12 cellular contexts compared by ENCODE assay signal in genomic region chr12:53391667-53392244, GRCh38. TPM values are rescaled to one million over a fixed set of nuclear protein-coding genes. Genes with fewer than 3 reads are reported as not detected.
DNase-seq lines count a peak whose midpoint lies in the region; ATAC-seq and TF ChIP-seq lines count a peak whose summit lies in the region.
"Had no signal": no experiment of that assay in that cellular context is flagged by ENCODE, and none has a peak within 500 bp of the region (broad histone marks: within the 10 kb centered on the region; RNA-seq: fewer than 3 reads in every experiment).

No MANE protein-coding gene starts in this region.

- no peak for DNase-seq in central memory CD8-positive, alpha-beta T cell (ENCODE audit: low spot score in 2 of 2)
- DNase-seq in right lobe of liver (no peak), superior temporal gyrus (ENCODE audit: extremely low spot score) (peak; percentile 57), NCI-H526 (lab: John Stamatoyannopoulos, UW) (no peak), SJCRH30 (no peak)
- DNase-seq: activated CD4-positive, alpha-beta memory T cell treated with anti-CD3 and anti-CD28 coated beads for 36 hours; GDM1; Karpas-422; NCI-H1930 had no signal

- no peaks in the 10 kb centered on the region for H3K27me3 ChIP-seq in right lobe of liver
- no peaks in the 10 kb centered on the region for H3K27me3 ChIP-seq in SJCRH30

- H3K27ac ChIP-seq in right lobe of liver, result peak overlapping the region in 1 of 3 donors; percentile 32
- H3K27ac ChIP-seq in SJCRH30, result no peak overlapping the region

- no peak for TF ChIP-seq POLR2A in right lobe of liver (IDR thresholded peaks at IDR 0.05)

- H3K4me3 Mint-ChIP-seq in IgD-negative memory B cell, result peak overlapping the region in 3 of 4 donors; percentile 21 to 30 (median 28)
- H3K4me3 Mint-ChIP-seq in central memory CD8-positive, alpha-beta T cell, result peak overlapping the region; percentile 18
- H3K4me3 Mint-ChIP-seq: activated CD4-positive, alpha-beta memory T cell treated with anti-CD3 and anti-CD28 coated beads for 36 hours had no signal

- peaks cover 33% of the 10 kb centered on the region in 3 donors for H3K4me1 Mint-ChIP-seq in IgD-negative memory B cell
- H3K4me1 Mint-ChIP-seq in central memory CD8-positive, alpha-beta T cell, result peaks cover 44% of the 10 kb centered on the region

- no peak overlapping the region for H3K4me3 ChIP-seq in right lobe of liver
- H3K4me3 ChIP-seq in SJCRH30, result no peak overlapping the region

- H3K36me3 ChIP-seq in right lobe of liver (peaks cover 0 to 5% (median 2%) of the 10 kb centered on the region in 4 donors), SJCRH30 (peaks cover 23% of the 10 kb centered on the region)

- no peaks in the 10 kb centered on the region for H3K27me3 Mint-ChIP-seq in IgD-negative memory B cell
- no peaks in the 10 kb centered on the region for H3K27me3 Mint-ChIP-seq in central memory CD8-positive, alpha-beta T cell
- H3K27me3 Mint-ChIP-seq: activated CD4-positive, alpha-beta memory T cell treated with anti-CD3 and anti-CD28 coated beads for 36 hours had no signal

- 73% methylated on average over 10 of the region's 10 CpGs for WGBS in right lobe of liver (ENCODE audit: insufficient coverage, low coverage, low lambda C conversion rate, missing lambda C conversion rate)

- intact Hi-C loops in right lobe of liver (cut with DNase I), result no loop called here

- H3K4me1 ChIP-seq in right lobe of liver (peaks cover 0 to 41% (median 15%) of the 10 kb centered on the region in 4 donors), SJCRH30 (0 out of 2 replicates have a peak, but pooled peaks cover 5% of the 10 kb centered on the region)

- H3K36me3 Mint-ChIP-seq in IgD-negative memory B cell, result peaks cover 7% of the 10 kb centered on the region
- peaks cover 40% of the 10 kb centered on the region for H3K36me3 Mint-ChIP-seq in central memory CD8-positive, alpha-beta T cell (ENCODE audit: insufficient read depth)

- H3K9me3 ChIP-seq in right lobe of liver, result no peaks in the 10 kb centered on the region
- no peaks in the 10 kb centered on the region for H3K9me3 ChIP-seq in SJCRH30 (replicated peaks)

- no peak overlapping the region for H3K27ac Mint-ChIP-seq in IgD-negative memory B cell
- H3K27ac Mint-ChIP-seq in central memory CD8-positive, alpha-beta T cell (ENCODE audit: low read depth), result no peak overlapping the region
- H3K27ac Mint-ChIP-seq: activated CD4-positive, alpha-beta memory T cell treated with anti-CD3 and anti-CD28 coated beads for 36 hours had no signal

- no peak for ATAC-seq in central memory CD8-positive, alpha-beta T cell (replicated peaks; ENCODE audit: extremely low read depth, poor library complexity, severe bottlenecking)
- peak; percentile 28 to 67 (median 39) for ATAC-seq in right lobe of liver
- no peak for ATAC-seq in HG03460 (IDR thresholded peaks at IDR 0.05; ENCODE audit: unreplicated experiment)

- TF ChIP-seq CTCF in right lobe of liver (IDR thresholded peaks at IDR 0.05), result no peak

- H3K9me3 Mint-ChIP-seq in IgD-negative memory B cell, result no peaks in the 10 kb centered on the region
- no peaks in the 10 kb centered on the region for H3K9me3 Mint-ChIP-seq in central memory CD8-positive, alpha-beta T cell
- H3K9me3 Mint-ChIP-seq: activated CD4-positive, alpha-beta memory T cell treated with anti-CD3 and anti-CD28 coated beads for 36 hours had no signal

RNA-seq across cellular contexts. Expression of gene SP1, which starts 11.8 kb away (rescaled TPM):
- 9.1 TPM for polyA plus RNA-seq in IgD-negative memory B cell
- total RNA-seq in right lobe of liver, result 10 to 100 TPM; 20.3 to 29.2 (median 23.9) TPM
- 50.2 and 53.1 TPM in 2 replicates for total RNA-seq in SJCRH30 (2014; rRNA removed; shearing (Covaris generic))

RNA-seq across cellular contexts. Expression of gene AMHR2, which starts 31.9 kb away (rescaled TPM):
- polyA plus RNA-seq in IgD-negative memory B cell, result not detected
- total RNA-seq in right lobe of liver, result under 1 TPM; 0.09 to 0.74 (median 0.48) TPM
- 0.14 and 0.15 TPM in 2 replicates for total RNA-seq in SJCRH30 (2014; rRNA removed; shearing (Covaris generic))
- total RNA-seq: activated CD4-positive, alpha-beta memory T cell treated with anti-CD3 and anti-CD28 coated beads for 36 hours; endothelial cell of umbilical vein had no signal
- polyA plus RNA-seq: endothelial cell of umbilical vein had no signal

RNA-seq across cellular contexts. Expression of gene PRR13, which starts 49.8 kb away (rescaled TPM):
- polyA plus RNA-seq in IgD-negative memory B cell, result 689 TPM
- 10 to 100 TPM; 35.9 to 91.2 (median 61.0) TPM for total RNA-seq in right lobe of liver
- total RNA-seq in SJCRH30 (2014; rRNA removed; shearing (Covaris generic)), result 54.5 and 59.5 TPM in 2 replicates

RNA-seq across cellular contexts. Expression of gene SP7, which starts 55.6 kb away (rescaled TPM):
- polyA plus RNA-seq in IgD-negative memory B cell, result not detected
- total RNA-seq in right lobe of liver, result not detected
- not detected in 2 replicates for total RNA-seq in SJCRH30 (2014; rRNA removed; shearing (Covaris generic))
- total RNA-seq: activated CD4-positive, alpha-beta memory T cell treated with anti-CD3 and anti-CD28 coated beads for 36 hours; endothelial cell of umbilical vein had no signal
- polyA plus RNA-seq: endothelial cell of umbilical vein had no signal

Comparison
In these comparisons a context has a peak if more than half of its experiments do, and no peak if none do; other contexts are left out.
1. ATAC-seq: peak in right lobe of liver (4 of 4); none in central memory CD8-positive, alpha-beta T cell (single experiment) and HG03460 (single experiment).